Comparison of ENCODE assay signal across 8 cellular contexts in genomic region chr3:169966951-169967915, GRCh38. TPM values are rescaled to one million over a fixed set of nuclear protein-coding genes. Genes with fewer than 3 reads are reported as not detected.
DNase-seq lines count a peak whose midpoint lies in the region; ATAC-seq, FAIRE-seq and TF ChIP-seq lines count a peak whose summit lies in the region.

No MANE protein-coding gene starts in this region.

- H3K27me3 ChIP-seq in DND-41 (ENCODE audit: insufficient read depth, low read length, poor library complexity), result no peaks in the 10 kb centered on the region
- H3K27me3 ChIP-seq in IMR-90 (ENCODE audit: control insufficient read depth, insufficient read depth, low read length), result peaks cover 3% of the 10 kb centered on the region; the same call in 1 of the 2 replicates
- H3K27me3 ChIP-seq in astrocyte (ENCODE audit: insufficient read depth, low read length), result no peaks in the 10 kb centered on the region
- H3K27me3 ChIP-seq in right atrium auricular region, result no peaks in the 10 kb centered on the region
- H3K27me3 ChIP-seq in prostate gland (replicated peaks; ENCODE audit: insufficient read depth), result no peaks in the 10 kb centered on the region

- peak overlapping the region; percentile 42 for H2AK5ac ChIP-seq in IMR-90 (ENCODE audit: low read depth, low read length)

- 1% methylated on average over 14 of the region's 44 CpGs; no CpG with 5 or more reads in 1 of the 2 experiments for WGBS in IMR-90 (ENCODE audit: extremely low coverage in 2 of 2, insufficient read length in 1 of 2), 2 experiments
- 3% methylated on average over 44 of the region's 44 CpGs for WGBS in prostate gland

- H2AFZ ChIP-seq in DND-41 (ENCODE audit: low read depth, low read length) (peak overlapping the region; percentile 93), IMR-90 (replicated peaks; ENCODE audit: low read length, poor library complexity) (peak overlapping the region; percentile 99), astrocyte (ENCODE audit: low read depth, low read length) (peak overlapping the region; percentile 90)

- no peak overlapping the region for H2BK20ac ChIP-seq in IMR-90 (ENCODE audit: low read depth, low read length)

- H3K36me3 ChIP-seq in DND-41 (ENCODE audit: insufficient read depth, low read length) (peaks cover 12% of the 10 kb centered on the region), IMR-90 (ENCODE audit: control insufficient read depth, insufficient read depth, low read length) (peaks cover 1% of the 10 kb centered on the region; the same call in 1 of the 2 replicates), SK-N-MC (ENCODE audit: insufficient read depth, low read length) (peaks cover 35% of the 10 kb centered on the region), astrocyte (ENCODE audit: insufficient read depth, low read length) (no peaks in the 10 kb centered on the region), right atrium auricular region (no peaks in the 10 kb centered on the region), prostate gland (no peaks in the 10 kb centered on the region)

- peak overlapping the region; percentile 40 for H4K91ac ChIP-seq in IMR-90 (ENCODE audit: insufficient read depth, low read depth, low read length)

- no peak overlapping the region for H2BK15ac ChIP-seq in IMR-90 (ENCODE audit: low read depth, low read length)

- intact Hi-C loops in IMR-90 (cut with micrococcal nuclease) (loop anchor here (5.0 kb wide), 1 partner anchor 105 kb away; no protein-coding TSS in a partner anchor), prostate gland (cut with DNase I) (loop anchor here (5.0 to 10.0 kb wide), 3 partner anchors 105 to 218 kb away; partner anchors contain the start of genes MYNN and PHC3)

- H3K9me1 ChIP-seq in IMR-90 (ENCODE audit: insufficient read depth, low read length), result peaks cover 3% of the 10 kb centered on the region; the same call in 1 of the 2 replicates

- peak overlapping the region; percentile 49 to 80 for H3K4me3 ChIP-seq in DND-41 (ENCODE audit: low read depth in 1 of 2, low read length in 2 of 2)
- H3K4me3 ChIP-seq in IMR-90 (ENCODE audit: insufficient read depth, low read depth, low read length), result peak overlapping the region; percentile 99
- peak overlapping the region; percentile 81 for H3K4me3 ChIP-seq in SK-N-MC
- H3K4me3 ChIP-seq in astrocyte (ENCODE audit: insufficient read depth, low read depth, low read length), result peak overlapping the region; percentile 85
- H3K4me3 ChIP-seq in right atrium auricular region, result peak overlapping the region; percentile 89 to 97
- peak overlapping the region; percentile 88 to 94 for H3K4me3 ChIP-seq in prostate gland

- peak overlapping the region; percentile 79 for H3K56ac ChIP-seq in IMR-90 (ENCODE audit: extremely low read depth, insufficient read depth, low read length)

- H3K14ac ChIP-seq in IMR-90 (replicated peaks; ENCODE audit: low read depth, low read length), result peak overlapping the region; percentile 77

- CTCF ChIA-PET in IMR-90 (lab: Yijun Ruan, JAX), result no interaction called here

- H3K4me3 Mint-ChIP-seq in astrocyte (ENCODE audit: unreplicated experiment), result peak overlapping the region; percentile 89

- TF ChIP-seq CTCF in DND-41 (IDR thresholded peaks at IDR 0.05; ENCODE audit: borderline replicate concordance, extremely low read depth, low read length, poor library complexity, severe bottlenecking) (no peak), IMR-90 (conservative IDR thresholded peaks at IDR 0.05; ENCODE audit: low read depth, low read length) (no peak), astrocyte (IDR thresholded peaks at IDR 0.05; ENCODE audit: insufficient read depth, low read depth, low read length) (no peak), right atrium auricular region (IDR thresholded peaks at IDR 0.05) (no peak), prostate gland (IDR thresholded peaks at IDR 0.05) (no peak)

- in situ Hi-C loops in IMR-90 (cut with MboI; ENCODE audit: low sequenced_read_pairs), result no loop called here

- peak overlapping the region; percentile 73 for H3K4me2 ChIP-seq in DND-41 (ENCODE audit: insufficient read depth, low read length)
- peak overlapping the region; percentile 86 for H3K4me2 ChIP-seq in IMR-90 (ENCODE audit: low read depth, low read length)
- peak overlapping the region; percentile 84 for H3K4me2 ChIP-seq in astrocyte (ENCODE audit: low read length)

- peak overlapping the region; percentile 82 to 85; a peak in 3 of 4 replicates for H4K8ac ChIP-seq in IMR-90 (ENCODE audit: low read depth in 2 of 2, low read length in 2 of 2)

- peak overlapping the region; percentile 80 for H2BK5ac ChIP-seq in IMR-90 (ENCODE audit: low read depth, low read length, poor library complexity, severe bottlenecking)

- H3K36me3 Mint-ChIP-seq in astrocyte (ENCODE audit: low read depth, unreplicated experiment), result no peaks in the 10 kb centered on the region

- H3K27ac ChIP-seq in DND-41 (ENCODE audit: low read length) (peak overlapping the region; percentile 83), IMR-90 (ENCODE audit: insufficient read depth, low read length) (peak overlapping the region; percentile 89), SK-N-MC (peak overlapping the region; percentile 63; the same call in 1 of the 2 replicates), astrocyte (ENCODE audit: low read depth, low read length) (peak overlapping the region; percentile 90), right atrium auricular region (peak overlapping the region; percentile 95 to 99), prostate gland (peak overlapping the region; percentile 96 to 98)

- H3K4me1 Mint-ChIP-seq in astrocyte (ENCODE audit: low read depth, unreplicated experiment), result peaks cover 17% of the 10 kb centered on the region

- peak overlapping the region; percentile 96 for H2AK9ac ChIP-seq in IMR-90 (replicated peaks; ENCODE audit: low read depth, low read length, poor library complexity)

- no peak for FAIRE-seq in astrocyte (lab: Jason Lieb, UNC)

- H4K20me1 ChIP-seq in DND-41 (ENCODE audit: insufficient read depth, low read length), result peaks cover 41% of the 10 kb centered on the region; the same call in 1 of the 2 replicates
- H4K20me1 ChIP-seq in IMR-90 (ENCODE audit: insufficient read depth, low read length), result peaks cover 39% of the 10 kb centered on the region
- H4K20me1 ChIP-seq in astrocyte (ENCODE audit: insufficient read depth, low read length), result peaks cover 49% of the 10 kb centered on the region

- peak; percentile 46 for DNase-seq in DND-41
- DNase-seq in IMR-90, result peak; percentile 49
- DNase-seq in SK-N-MC (ENCODE audit: low read depth, low spot score), result no peak
- DNase-seq in astrocyte (ENCODE audit: low read depth), result peak; percentile 37
- no peak for DNase-seq in right atrium auricular region (ENCODE audit: low spot score)
- DNase-seq in prostate gland (ENCODE audit: low spot score), result peak; percentile 22
- DNase-seq in SHP77 (lab: John Stamatoyannopoulos, UW), result no peak

- H3K9me3 ChIP-seq in DND-41 (ENCODE audit: insufficient read depth, low read length, severe bottlenecking), result no peaks in the 10 kb centered on the region
- no peaks in the 10 kb centered on the region for H3K9me3 ChIP-seq in IMR-90 (ENCODE audit: control insufficient read depth, insufficient read depth, low read length)
- H3K9me3 ChIP-seq in SK-N-MC (ENCODE audit: low read depth, low read length), result no peaks in the 10 kb centered on the region
- H3K9me3 ChIP-seq in astrocyte (ENCODE audit: insufficient read depth, low read depth, low read length), result no peaks in the 10 kb centered on the region
- H3K9me3 ChIP-seq in right atrium auricular region, result no peaks in the 10 kb centered on the region
- H3K9me3 ChIP-seq in prostate gland, result no peaks in the 10 kb centered on the region

- peaks cover 3% of the 10 kb centered on the region for H3K9me3 Mint-ChIP-seq in astrocyte (ENCODE audit: unreplicated experiment)

- H3K79me1 ChIP-seq in IMR-90 (ENCODE audit: low read depth in 1 of 2, low read length in 2 of 2), result peaks cover 3 to 37% of the 10 kb centered on the region in 2 experiments; a peak in 2 of 4 replicates

- TSS peak; percentile 41 for BruUV-seq in IMR-90 (replicated peaks; lab: Mats Ljungman, UMichigan)

- H4K5ac ChIP-seq in IMR-90 (ENCODE audit: low read depth, low read length), result peak overlapping the region; percentile 71

- H3K4me1 ChIP-seq in DND-41 (ENCODE audit: insufficient read depth, low read length), result peaks cover 46% of the 10 kb centered on the region
- peaks cover 2% of the 10 kb centered on the region; the same call in 1 of the 2 replicates for H3K4me1 ChIP-seq in IMR-90 (ENCODE audit: control insufficient read depth, insufficient read depth, low read length)
- H3K4me1 ChIP-seq in astrocyte (ENCODE audit: insufficient read depth, low read length), result peaks cover 16% of the 10 kb centered on the region
- peaks cover 0 to 29% of the 10 kb centered on the region in 2 donors for H3K4me1 ChIP-seq in right atrium auricular region
- no peaks in the 10 kb centered on the region for H3K4me1 ChIP-seq in prostate gland (replicated peaks)

- POLR2A ChIA-PET in IMR-90 (lab: Charles Lee; ENCODE audit: unreplicated experiment), result interaction anchor here (0.6 kb wide), 2 partner anchors 8 to 39 kb away, joined by 3 to 4 read pairs; no protein-coding TSS in a partner anchor

- ATAC-seq in DND-41 (ENCODE audit: insufficient read depth, low read depth) (peak; percentile 84), GM21576 (IDR thresholded peaks at IDR 0.05; ENCODE audit: unreplicated experiment) (peak; percentile 30), IMR-90 (ENCODE audit: low read depth) (peak; percentile 84)

- TF ChIP-seq RAD21 in IMR-90 (IDR thresholded peaks at IDR 0.05; ENCODE audit: low read length), result no peak

- peak overlapping the region; percentile 73 for H3K9ac ChIP-seq in DND-41 (ENCODE audit: low read depth, low read length)
- H3K9ac ChIP-seq in IMR-90 (ENCODE audit: low read depth, low read length), result peak overlapping the region; percentile 87
- H3K9ac ChIP-seq in SK-N-MC (ENCODE audit: insufficient read length), result peak overlapping the region; percentile 93
- peak overlapping the region; percentile 95 for H3K9ac ChIP-seq in astrocyte (ENCODE audit: low read length)

- peak overlapping the region; percentile 99 for H3K27ac Mint-ChIP-seq in astrocyte (ENCODE audit: unreplicated experiment)

- TF ChIP-seq POLR2A in IMR-90 (IDR thresholded peaks at IDR 0.05; ENCODE audit: low read depth, low read length), result no peak; the same call in 1 of the 2 replicates
- TF ChIP-seq POLR2A in prostate gland (IDR thresholded peaks at IDR 0.05), result no peak

- peak overlapping the region; percentile 57 for H2BK120ac ChIP-seq in IMR-90 (ENCODE audit: low read depth, low read length)

- H3K79me2 ChIP-seq in DND-41 (ENCODE audit: insufficient read depth, low read length) (peaks cover 60% of the 10 kb centered on the region), astrocyte (ENCODE audit: insufficient read depth, low read length) (peaks cover 62% of the 10 kb centered on the region)

- H3K4ac ChIP-seq in IMR-90 (ENCODE audit: low read depth, low read length), result peak overlapping the region; percentile 87

- peak overlapping the region; percentile 55 for H3K18ac ChIP-seq in IMR-90 (ENCODE audit: low read depth, low read length)

- dilution Hi-C loops in IMR-90 (cut with HindIII; ENCODE audit: low sequenced_read_pairs, unreplicated experiment), result no loop called here

- no peaks in the 10 kb centered on the region for H3K27me3 Mint-ChIP-seq in astrocyte (ENCODE audit: low read depth, unreplicated experiment)

- H3K23ac ChIP-seq in IMR-90 (ENCODE audit: low read depth, low read length), result peak overlapping the region; percentile 68

RNA-seq across cellular contexts. Expression of gene SEC62, which starts 0.6 kb away (rescaled TPM):
- total RNA-seq in IMR-90 (2012; rRNA removed), result 33.2 and 52.2 TPM in 2 replicates
- 33.3 and 36.6 TPM in 2 replicates for polyA plus RNA-seq in IMR-90 (2012; rRNA removed)
- polyA plus RNA-seq in IMR-90 (2012; cell fraction: cytosol; rRNA removed), result 3.3 and 6.6 TPM in 2 replicates
- polyA plus RNA-seq in IMR-90 (2012; cell fraction: nucleus; rRNA removed; ENCODE audit: low replicate concordance), result 2.0 and 30.9 TPM in 2 replicates
- total RNA-seq in astrocyte, result 117 and 122 TPM in 2 replicates
- 10 to 100 TPM; 29.5 to 31.2 TPM for total RNA-seq in right atrium auricular region
- total RNA-seq in prostate gland, result 10 to 100 TPM; 50.4 to 54.0 TPM

RNA-seq across cellular contexts. Expression of gene SAMD7, which starts 55.9 kb away (rescaled TPM):
- total RNA-seq in IMR-90 (2012; rRNA removed), result not detected in 2 replicates
- polyA plus RNA-seq in IMR-90 (2012; rRNA removed), result not detected in 2 replicates
- polyA plus RNA-seq in IMR-90 (2012; cell fraction: cytosol; rRNA removed), result not detected in 2 replicates
- polyA plus RNA-seq in IMR-90 (2012; cell fraction: nucleus; rRNA removed; ENCODE audit: low replicate concordance), result not detected in 2 replicates
- total RNA-seq in astrocyte, result not detected in 2 replicates
- not detected for total RNA-seq in right atrium auricular region
- total RNA-seq in prostate gland, result 1 to 10 TPM in 1 of 2 donors, not detected in 1; 1.5 TPM

Comparison
In these comparisons a context has a peak if more than half of its experiments do, and no peak if none do; other contexts are left out.
1. ATAC-seq: peak in every context shown above with its lines; median percentile 84 in DND-41; 84 in IMR-90; 30 in GM21576.
2. DNase-seq: peak in DND-41 (single experiment), IMR-90 (single experiment), astrocyte (single experiment) and prostate gland (single experiment); none in SK-N-MC (single experiment), right atrium auricular region (single experiment) and SHP77 (0 of 2).
3. Peak in every context shown above with its lines, with median percentiles within 50 percentile points of each other: H2AFZ ChIP-seq, H3K27ac ChIP-seq, H3K4me2 ChIP-seq, H3K4me3 ChIP-seq and H3K9ac ChIP-seq.